ENCODE assay signal across 12 cellular contexts in the genomic region with DNA sequence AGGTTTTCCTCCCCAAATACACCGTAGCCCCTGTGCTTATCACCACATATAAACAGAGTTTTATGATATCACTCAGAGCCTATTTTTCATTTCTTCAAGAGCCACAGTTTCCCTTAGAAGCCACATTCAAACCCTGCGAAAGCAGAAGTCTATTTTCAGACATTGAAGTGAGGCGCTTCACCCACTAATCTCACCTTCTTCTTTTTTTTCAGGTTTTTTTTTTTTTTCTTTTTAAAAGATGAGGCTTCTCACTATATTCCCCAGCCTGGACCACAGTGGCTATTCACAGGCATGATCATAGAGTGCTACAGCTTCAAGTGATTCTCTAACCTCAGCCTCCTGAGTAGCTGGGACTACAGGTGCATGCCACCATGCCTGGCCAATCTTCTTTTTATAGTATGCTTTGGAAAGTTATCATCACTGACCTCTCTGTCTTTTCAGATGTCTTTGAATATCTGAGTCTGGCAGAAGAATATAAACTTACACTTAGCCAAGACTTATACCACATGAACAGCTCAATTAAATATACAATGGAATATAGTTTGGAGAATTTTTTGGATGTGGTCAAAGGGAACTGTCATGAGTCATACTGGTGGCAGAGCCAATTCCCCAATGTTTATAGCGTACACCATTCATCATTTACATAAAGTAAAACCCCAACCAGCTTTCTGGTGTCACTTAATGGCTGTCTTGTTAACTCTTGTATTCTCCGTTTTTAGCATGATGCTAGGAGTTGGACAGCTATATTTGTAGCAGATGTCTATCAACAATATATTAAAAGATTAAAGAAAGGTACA. TPM values are rescaled to one million over a fixed set of nuclear protein-coding genes. Genes with fewer than 3 reads are reported as not detected.
DNase-seq lines count a peak whose midpoint lies in the region; ATAC-seq and TF ChIP-seq lines count a peak whose summit lies in the region.
"Had no signal": no experiment of that assay in that cellular context is flagged by ENCODE, and none has a peak within 500 bp of the region (broad histone marks: within the 10 kb centered on the region; RNA-seq: fewer than 3 reads in every experiment).

No MANE protein-coding gene starts in this region.

- no peaks in the 10 kb centered on the region for H3K27me3 ChIP-seq in left ventricle myocardium inferior (ENCODE audit: low read depth)
- H3K27me3 ChIP-seq: pancreas had no signal

- no peak overlapping the region for H3K27ac ChIP-seq in left ventricle myocardium inferior (replicated peaks)
- H3K27ac ChIP-seq: pancreas had no signal

- H3K4me1 ChIP-seq in left ventricle myocardium inferior, result no peaks in the 10 kb centered on the region
- H3K4me1 ChIP-seq: pancreas had no signal

- in situ Hi-C loops in astrocyte of the spinal cord (cut with HindIII; ENCODE audit: low sequenced_read_pairs), result no loop called here

- TF ChIP-seq CTCF in astrocyte of the spinal cord (IDR thresholded peaks at IDR 0.05; ENCODE audit: low read depth, low read length) (no peak), left ventricle myocardium inferior (IDR thresholded peaks at IDR 0.05; ENCODE audit: borderline replicate concordance) (no peak)

- H3K4me3 ChIP-seq in astrocyte of the spinal cord (ENCODE audit: low read depth, low read length) (no peak overlapping the region), left ventricle myocardium inferior (no peak overlapping the region)
- H3K4me3 ChIP-seq: pancreas had no signal

- DNase-seq in astrocyte of the spinal cord (ENCODE audit: low read depth, low spot score) (peak; percentile 38), left ventricle myocardium inferior (no peak), cerebellar cortex (ENCODE audit: low spot score) (no peak), NCI-H1048 (lab: John Stamatoyannopoulos, UW) (no peak), AML-193 (lab: John Stamatoyannopoulos, UW) (no peak)
- DNase-seq: activated CD4-positive, alpha-beta T cell treated with anti-CD3 and anti-CD28 coated beads for 1 hour; activated naive CD8-positive, alpha-beta T cell treated with anti-CD3 and anti-CD28 coated beads, Interleukin-2, amount 10 ng/mL, durations not matched to agents 7 days and 5 days; NCI-H1105 treated with DMSO at 0.1 percent for 48 hours; pancreas had no signal

- ATAC-seq in GM18858 (IDR thresholded peaks at IDR 0.05; ENCODE audit: unreplicated experiment) (peak; percentile 59), GM21576 (IDR thresholded peaks at IDR 0.05; ENCODE audit: unreplicated experiment) (peak; percentile 83), HG03159 (IDR thresholded peaks at IDR 0.05; ENCODE audit: unreplicated experiment) (peak; percentile 63)
- ATAC-seq: pancreas had no signal

- H3K9me3 ChIP-seq in left ventricle myocardium inferior (replicated peaks), result no peaks in the 10 kb centered on the region
- H3K9me3 ChIP-seq: pancreas had no signal

- intact Hi-C loops in left ventricle myocardium inferior (cut with micrococcal nuclease), result no loop called here

- H3K36me3 ChIP-seq in left ventricle myocardium inferior, result no peaks in the 10 kb centered on the region
- H3K36me3 ChIP-seq: pancreas had no signal

RNA-seq across cellular contexts. Expression of gene CCDC50, which starts 59.7 kb away (rescaled TPM):
- total RNA-seq in left ventricle myocardium inferior, result 52.1 TPM
